Comparison of ENCODE assay signal across 28 cellular contexts in the genomic region with DNA sequence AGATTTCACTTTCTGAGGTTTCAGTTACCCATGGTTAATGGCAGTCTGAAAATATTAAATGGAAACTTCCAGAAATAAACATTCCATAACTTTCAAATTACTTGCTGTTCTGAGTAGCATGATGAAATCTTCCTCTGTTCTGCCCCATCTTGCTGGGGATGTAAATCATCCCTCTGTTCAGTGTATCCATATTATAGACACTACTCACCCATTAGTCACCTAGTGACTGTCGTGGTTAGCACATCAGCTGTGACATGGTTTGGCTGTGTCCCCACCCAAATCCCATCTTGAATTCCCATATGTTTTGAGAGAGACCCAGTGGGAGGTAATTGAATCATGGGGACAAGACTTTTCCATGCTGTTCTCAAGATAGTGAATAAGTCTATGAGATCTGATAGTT.
DNase-seq lines count a peak whose midpoint lies in the region; ATAC-seq and TF ChIP-seq lines count a peak whose summit lies in the region.
"Had no signal": no experiment of that assay in that cellular context is flagged by ENCODE, and none has a peak within 500 bp of the region (broad histone marks: within the 10 kb centered on the region; RNA-seq: fewer than 3 reads in every experiment).

No MANE protein-coding gene starts in this region.

- in situ Hi-C loops in astrocyte of the spinal cord (cut with HindIII; ENCODE audit: low sequenced_read_pairs) = no loop called here

- H3K4me1 ChIP-seq in A673 (ENCODE audit: insufficient read depth, low read length, poor library complexity, severe bottlenecking) = no peaks in the 10 kb centered on the region
- peaks cover 4% of the 10 kb centered on the region for H3K4me1 ChIP-seq in foreskin keratinocyte
- no peaks in the 10 kb centered on the region for H3K4me1 ChIP-seq in neural progenitor cell
- H3K4me1 ChIP-seq: heart left ventricle, left lung, parathyroid adenoma, stomach had no signal

- H3K79me2 ChIP-seq in neural progenitor cell (ENCODE audit: low read depth) = no peaks in the 10 kb centered on the region
- H3K79me2 ChIP-seq: parathyroid adenoma had no signal

- BruUV-seq in A673 (replicated peaks; lab: Mats Ljungman, UMichigan) = no TSS peak

- H3K36me3 Mint-ChIP-seq in neural progenitor cell = no peaks in the 10 kb centered on the region
- H3K36me3 Mint-ChIP-seq: activated CD8-positive, alpha-beta memory T cell treated with anti-CD3 and anti-CD28 coated beads, Interleukin-2, amount 10 ng/mL, durations not matched to agents 7 days and 5 days had no signal

- H3K4me3 ChIP-seq in A673 (ENCODE audit: low read depth, low read length, poor library complexity, severe bottlenecking) (no peak overlapping the region), astrocyte of the spinal cord (ENCODE audit: low read depth, low read length) (no peak overlapping the region), neural progenitor cell (no peak overlapping the region)
- H3K4me3 ChIP-seq: heart left ventricle, left lung, stomach, tibial nerve had no signal

- H3K27me3 ChIP-seq in A673 (replicated peaks; ENCODE audit: insufficient read depth, low read depth, low read length, poor library complexity) (no peaks in the 10 kb centered on the region), foreskin keratinocyte (no peaks in the 10 kb centered on the region), neural progenitor cell (no peaks in the 10 kb centered on the region)
- H3K27me3 ChIP-seq: heart left ventricle, left lung, stomach, tibial nerve had no signal

- ATAC-seq in foreskin keratinocyte = peak; percentile 71
- ATAC-seq in HG03460 (IDR thresholded peaks at IDR 0.05; ENCODE audit: unreplicated experiment) = no peak
- ATAC-seq in HG02973 (IDR thresholded peaks at IDR 0.05; ENCODE audit: unreplicated experiment) = no peak
- ATAC-seq: activated CD8-positive, alpha-beta memory T cell treated with anti-CD3 and anti-CD28 coated beads, Interleukin-2, amount 10 ng/mL, durations not matched to agents 7 days and 5 days; heart left ventricle; HepG2; left lung; right cardiac atrium had no signal

- no peak overlapping the region for H3K27ac ChIP-seq in A673 (ENCODE audit: low read depth, low read length, poor library complexity, severe bottlenecking)
- no peak overlapping the region for H3K27ac ChIP-seq in foreskin keratinocyte
- no peak overlapping the region for H3K27ac ChIP-seq in neural progenitor cell
- H3K27ac ChIP-seq: heart left ventricle, left lung, parathyroid adenoma, RWPE1, stomach, tibial nerve, WERI-Rb-1 had no signal

- H3K9me3 ChIP-seq in A673 (ENCODE audit: low read depth, low read length, poor library complexity, severe bottlenecking) = no peaks in the 10 kb centered on the region
- no peaks in the 10 kb centered on the region for H3K9me3 ChIP-seq in neural progenitor cell (ENCODE audit: low read depth)
- H3K9me3 ChIP-seq: heart left ventricle, left lung, stomach, tibial nerve had no signal

- H3K27ac Mint-ChIP-seq in neural progenitor cell = no peak overlapping the region
- H3K27ac Mint-ChIP-seq: activated CD4-positive, alpha-beta T cell treated with anti-CD3 and anti-CD28 coated beads, Interleukin-2, amount 10 ng/mL, durations not matched to agents 7 days and 5 days; activated CD8-positive, alpha-beta memory T cell treated with anti-CD3 and anti-CD28 coated beads, Interleukin-2, amount 10 ng/mL, durations not matched to agents 7 days and 5 days; activated T-helper 1 cell treated with anti-CD3 and anti-CD28 coated beads, Interleukin-12 subunit alpha, Interleukin-12 subunit beta, Interleukin-2, Interleukin-4 antibody, amounts not matched to agents 30 ng/mL and 10 ng/mL and 1 ng/mL, durations not matched to agents 14 hours and 24 hours and 36 hours had no signal

- H3K36me3 ChIP-seq in A673 (ENCODE audit: insufficient read depth, low read length, poor library complexity, severe bottlenecking) = no peaks in the 10 kb centered on the region
- H3K36me3 ChIP-seq in neural progenitor cell = no peaks in the 10 kb centered on the region
- H3K36me3 ChIP-seq: heart left ventricle, left lung, stomach, tibial nerve, WERI-Rb-1 had no signal

- no peak overlapping the region for H3K9ac ChIP-seq in neural progenitor cell
- H3K9ac ChIP-seq: parathyroid adenoma, SK-N-SH had no signal

- peaks cover 2% of the 10 kb centered on the region for H3K9me3 Mint-ChIP-seq in neural progenitor cell
- H3K9me3 Mint-ChIP-seq: activated CD4-positive, alpha-beta T cell treated with anti-CD3 and anti-CD28 coated beads, Interleukin-2, amount 10 ng/mL, durations not matched to agents 7 days and 5 days; activated T-helper 1 cell treated with anti-CD3 and anti-CD28 coated beads, Interleukin-12 subunit alpha, Interleukin-12 subunit beta, Interleukin-2, Interleukin-4 antibody, amounts not matched to agents 30 ng/mL and 10 ng/mL and 1 ng/mL, durations not matched to agents 14 hours and 24 hours and 36 hours had no signal

- H4K20me1 ChIP-seq in neural progenitor cell (ENCODE audit: low read depth) = no peaks in the 10 kb centered on the region

- DNase-seq in A673 (ENCODE audit: low spot score) (peak; percentile 6), HS-27A (ENCODE audit: low read depth) (peak; percentile 14), astrocyte of the spinal cord (ENCODE audit: low read depth, low spot score) (peak; percentile 8), foreskin keratinocyte (peak; percentile 47 to 71), neural progenitor cell (ENCODE audit: low spot score) (no peak), glomerular visceral epithelial cell (ENCODE audit: extremely low spot score) (no peak)
- DNase-seq: activated CD4-positive, alpha-beta T cell treated with anti-CD3 and anti-CD28 coated beads, Interleukin-2, amount 10 ng/mL, durations not matched to agents 7 days and 5 days; activated CD8-positive, alpha-beta memory T cell treated with anti-CD3 and anti-CD28 coated beads, Interleukin-2, amount 10 ng/mL, durations not matched to agents 7 days and 5 days; activated naive CD4-positive, alpha-beta T cell treated with anti-CD3 and anti-CD28 coated beads, Interleukin-2, amount 50 U/mL, for 16 hours; aorta; C1 segment of cervical spinal cord; heart left ventricle; left lung; midbrain; NCI-H1417; NCI-H524 treated with DMSO at 0.1 percent for 48 hours; right cardiac atrium; SK-N-SH; stomach; WERI-Rb-1 had no signal

- TF ChIP-seq CTCF in A673 (conservative IDR thresholded peaks at IDR 0.05; ENCODE audit: low read depth, low read length) (no peak), astrocyte of the spinal cord (IDR thresholded peaks at IDR 0.05; ENCODE audit: low read depth, low read length) (no peak), foreskin keratinocyte (conservative IDR thresholded peaks at IDR 0.05) (no peak), neural progenitor cell (IDR thresholded peaks at IDR 0.05) (no peak)

- no peaks in the 10 kb centered on the region for H3K4me1 Mint-ChIP-seq in neural progenitor cell
- H3K4me1 Mint-ChIP-seq: activated CD4-positive, alpha-beta T cell treated with anti-CD3 and anti-CD28 coated beads, Interleukin-2, amount 10 ng/mL, durations not matched to agents 7 days and 5 days; activated CD8-positive, alpha-beta memory T cell treated with anti-CD3 and anti-CD28 coated beads, Interleukin-2, amount 10 ng/mL, durations not matched to agents 7 days and 5 days had no signal

- H3K27me3 Mint-ChIP-seq in neural progenitor cell (ENCODE audit: insufficient read depth, low read depth) = no peaks in the 10 kb centered on the region
- H3K27me3 Mint-ChIP-seq: activated CD4-positive, alpha-beta T cell treated with anti-CD3 and anti-CD28 coated beads, Interleukin-2, amount 10 ng/mL, durations not matched to agents 7 days and 5 days; activated CD8-positive, alpha-beta memory T cell treated with anti-CD3 and anti-CD28 coated beads, Interleukin-2, amount 10 ng/mL, durations not matched to agents 7 days and 5 days had no signal

- POLR2A ChIA-PET in A673 (lab: Charles Lee; ENCODE audit: low non-redundant PET) = no interaction called here

- CTCF ChIA-PET in A673 (lab: Charles Lee) = no interaction called here

- H3K4me3 Mint-ChIP-seq in neural progenitor cell = no peak overlapping the region
- H3K4me3 Mint-ChIP-seq: activated CD4-positive, alpha-beta T cell treated with anti-CD3 and anti-CD28 coated beads, Interleukin-2, amount 10 ng/mL, durations not matched to agents 7 days and 5 days; activated CD8-positive, alpha-beta memory T cell treated with anti-CD3 and anti-CD28 coated beads, Interleukin-2, amount 10 ng/mL, durations not matched to agents 7 days and 5 days; activated T-helper 1 cell treated with anti-CD3 and anti-CD28 coated beads, Interleukin-12 subunit alpha, Interleukin-12 subunit beta, Interleukin-2, Interleukin-4 antibody, amounts not matched to agents 30 ng/mL and 10 ng/mL and 1 ng/mL, durations not matched to agents 14 hours and 24 hours and 36 hours; nephron had no signal

- intact Hi-C loops in A673 (cut with micrococcal nuclease; ENCODE audit: unreplicated experiment) = no loop called here

- H3F3A ChIP-seq in neural progenitor cell (ENCODE audit: low read depth) = no peaks in the 10 kb centered on the region

- H2AFZ ChIP-seq in neural progenitor cell (replicated peaks) = no peak overlapping the region
- H2AFZ ChIP-seq: parathyroid adenoma had no signal

- H3K4me2 ChIP-seq in neural progenitor cell = no peak overlapping the region
- H3K4me2 ChIP-seq: SK-N-SH had no signal

Comparison
In these comparisons a context has a peak if more than half of its experiments do, and no peak if none do; other contexts are left out.
1. DNase-seq: peak in A673 (single experiment), HS-27A (single experiment), astrocyte of the spinal cord (single experiment) and foreskin keratinocyte (2 of 2); none in neural progenitor cell (single experiment) and glomerular visceral epithelial cell (single experiment).